ENCODE assay signal across 24 cellular contexts in the genomic region with DNA sequence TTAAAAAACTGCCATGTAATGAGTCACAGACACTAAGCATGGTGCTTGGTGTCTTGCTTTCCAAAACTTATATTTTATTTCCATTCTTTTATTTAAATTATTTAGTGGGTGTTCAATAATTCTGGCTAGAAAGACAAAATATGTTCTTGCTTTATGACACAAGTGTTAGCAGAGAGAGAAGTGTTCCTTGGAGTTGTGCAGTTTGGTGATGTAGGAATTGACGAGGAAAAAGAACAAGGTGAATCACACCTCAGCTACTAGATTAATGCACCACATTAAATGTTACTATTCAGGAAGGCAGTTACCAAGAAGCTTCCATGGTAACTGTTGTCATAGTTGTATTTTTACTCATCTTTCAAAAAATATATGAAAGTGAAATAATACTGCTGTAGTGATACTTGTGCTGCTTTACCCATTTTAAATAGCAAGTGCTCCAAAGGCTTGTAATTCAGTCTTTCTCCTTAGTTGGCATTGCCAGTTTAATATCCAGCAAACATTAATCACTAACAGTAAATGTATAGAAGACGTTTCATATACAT. TPM values are rescaled to one million over a fixed set of nuclear protein-coding genes. Genes with fewer than 3 reads are reported as not detected.
DNase-seq lines count a peak whose midpoint lies in the region; ATAC-seq and TF ChIP-seq lines count a peak whose summit lies in the region.
"Had no signal": no experiment of that assay in that cellular context is flagged by ENCODE, and none has a peak within 500 bp of the region (broad histone marks: within the 10 kb centered on the region; RNA-seq: fewer than 3 reads in every experiment).

No MANE protein-coding gene starts in this region.

- H3K9me3 Mint-ChIP-seq in activated CD4-positive, alpha-beta T cell treated with anti-CD3 and anti-CD28 coated beads for 36 hours (ENCODE audit: low read depth): peaks cover 6% of the 10 kb centered on the region

- H3K36me3 Mint-ChIP-seq in activated CD4-positive, alpha-beta T cell treated with anti-CD3 and anti-CD28 coated beads for 36 hours (ENCODE audit: low read depth): no peaks in the 10 kb centered on the region
- H3K36me3 Mint-ChIP-seq: CD8-positive, alpha-beta T cell had no signal

- no peak overlapping the region for H3K27ac ChIP-seq in PC-3 (ENCODE audit: low read length)
- no peak overlapping the region for H3K27ac ChIP-seq in colonic mucosa
- H3K27ac ChIP-seq: 22Rv1 had no signal

- POLR2A ChIA-PET in activated CD4-positive, alpha-beta T cell treated with anti-CD3 and anti-CD28 coated beads for 36 hours (lab: Charles Lee): no interaction called here
- POLR2A ChIA-PET in PC-3 (lab: Charles Lee; ENCODE audit: unreplicated experiment): no interaction called here

- peaks cover 4% of the 10 kb centered on the region for H3K27me3 Mint-ChIP-seq in activated CD4-positive, alpha-beta T cell treated with anti-CD3 and anti-CD28 coated beads for 36 hours

- peaks cover 4% of the 10 kb centered on the region for H3K4me1 Mint-ChIP-seq in activated CD4-positive, alpha-beta T cell treated with anti-CD3 and anti-CD28 coated beads for 36 hours
- H3K4me1 Mint-ChIP-seq: GM23338, IgD-negative memory B cell had no signal

- H3K79me2 ChIP-seq in PC-3 (ENCODE audit: low read length): no peaks in the 10 kb centered on the region

- H3K4me1 ChIP-seq in PC-3 (ENCODE audit: insufficient read depth, low read length) (no peaks in the 10 kb centered on the region), colonic mucosa (no peaks in the 10 kb centered on the region)
- H3K4me1 ChIP-seq: HAP-1 had no signal

- peak; percentile 55 for ATAC-seq in activated CD4-positive, alpha-beta T cell treated with anti-CD3 and anti-CD28 coated beads for 36 hours
- ATAC-seq in HG02884 (IDR thresholded peaks at IDR 0.05; ENCODE audit: unreplicated experiment): peak; percentile 57
- ATAC-seq in HG03432 (IDR thresholded peaks at IDR 0.05; ENCODE audit: unreplicated experiment): peak; percentile 83
- ATAC-seq in PC-3: no peak
- ATAC-seq in GM18519 (IDR thresholded peaks at IDR 0.05; ENCODE audit: low FRiP score, unreplicated experiment): no peak
- no peak for ATAC-seq in HG02973 (IDR thresholded peaks at IDR 0.05; ENCODE audit: unreplicated experiment)
- ATAC-seq: CD8-positive, alpha-beta T cell; GM23338; Panc1; SK-N-SH treated with all-trans-retinoic acid at 6 μM for 48 hours had no signal

- CTCF ChIA-PET in activated CD4-positive, alpha-beta T cell treated with anti-CD3 and anti-CD28 coated beads for 36 hours (lab: Charles Lee): no interaction called here
- CTCF ChIA-PET in PC-3 (lab: Charles Lee): no interaction called here

- H3K27me3 ChIP-seq in PC-3 (ENCODE audit: low read length) (peaks cover 26% of the 10 kb centered on the region; the same call in 1 of the 2 replicates), colonic mucosa (no peaks in the 10 kb centered on the region)

- H3K4me3 ChIP-seq in PC-3 (ENCODE audit: low read length) (no peak overlapping the region), colonic mucosa (no peak overlapping the region)
- H3K4me3 ChIP-seq: GM23338, HAP-1 had no signal

- no peak overlapping the region for H3K27ac Mint-ChIP-seq in activated CD4-positive, alpha-beta T cell treated with anti-CD3 and anti-CD28 coated beads for 36 hours
- H3K27ac Mint-ChIP-seq: CD8-positive, alpha-beta T cell; GM23338; IgD-negative memory B cell had no signal

- H3K36me3 ChIP-seq in PC-3 (ENCODE audit: low read depth, low read length) (no peaks in the 10 kb centered on the region), colonic mucosa (no peaks in the 10 kb centered on the region)
- H3K36me3 ChIP-seq: HAP-1 had no signal

- TF ChIP-seq CTCF in PC-3 (conservative IDR thresholded peaks at IDR 0.05; ENCODE audit: low read depth, low read length) (no peak), colonic mucosa (IDR thresholded peaks at IDR 0.05) (no peak)

- H3K9me2 ChIP-seq in PC-3 (replicated peaks; ENCODE audit: low read length): no peaks in the 10 kb centered on the region

- H4K20me1 ChIP-seq in PC-3 (ENCODE audit: low read length): no peaks in the 10 kb centered on the region

- no peak for DNase-seq in activated CD4-positive, alpha-beta T cell treated with anti-CD3 and anti-CD28 coated beads for 36 hours
- no peak for DNase-seq in activated CD4-positive, alpha-beta T cell treated with anti-CD3 and anti-CD28 coated beads for 1 hour
- DNase-seq in PC-3 (no peak), colonic mucosa (no peak)
- DNase-seq: AML-193; C1 segment of cervical spinal cord; CD8-positive, alpha-beta T cell; NCI-H1105; NCI-H146; NCI-H2029; NCI-H226; NCI-H510A treated with DMSO at 0.1 percent for 48 hours; NCI-H748 treated with DMSO at 0.1 percent for 48 hours; SIG-M5 had no signal

- H3K4me2 ChIP-seq in PC-3 (ENCODE audit: low read length): no peak overlapping the region
- H3K4me2 ChIP-seq: GM23338 had no signal

- H3K9me3 ChIP-seq in PC-3 (ENCODE audit: low read length) (no peaks in the 10 kb centered on the region), colonic mucosa (no peaks in the 10 kb centered on the region)
- H3K9me3 ChIP-seq: HAP-1 had no signal

- H3K9ac ChIP-seq in PC-3 (ENCODE audit: low read length) (no peak overlapping the region), colonic mucosa (ENCODE audit: low read depth in 2 of 2, low read length in 2 of 2) (no peak overlapping the region)

- no peaks in the 10 kb centered on the region for H3F3A ChIP-seq in PC-3 (ENCODE audit: low read length, unreplicated experiment)

- H3K4me3 Mint-ChIP-seq in activated CD4-positive, alpha-beta T cell treated with anti-CD3 and anti-CD28 coated beads for 36 hours: no peak overlapping the region
- H3K4me3 Mint-ChIP-seq: CD8-positive, alpha-beta T cell; GM23338; IgD-negative memory B cell had no signal

- H2AFZ ChIP-seq in PC-3 (ENCODE audit: low read length): no peak overlapping the region
- H2AFZ ChIP-seq: GM23338 had no signal

- intact Hi-C loops in activated CD4-positive, alpha-beta T cell treated with anti-CD3 and anti-CD28 coated beads for 36 hours (cut with DNase I, micrococcal nuclease): no loop called here
- intact Hi-C loops in PC-3 (cut with micrococcal nuclease) (no loop called here), colonic mucosa (cut with DNase I) (no loop called here)

- no TSS peak for BruUV-seq in PC-3 (replicated peaks; lab: Mats Ljungman, UMichigan)

RNA-seq across cellular contexts. Expression of a gene that starts 28.3 kb away (rescaled TPM):
- 1 to 10 TPM; 1.1 to 1.3 TPM for total RNA-seq in activated CD4-positive, alpha-beta T cell treated with anti-CD3 and anti-CD28 coated beads for 36 hours
- 0.22 and 0.69 TPM in 2 replicates for total RNA-seq in PC-3 (2014; rRNA removed)
- under 1 TPM; 0.52 to 0.93 TPM for total RNA-seq in colonic mucosa

Comparison
In these comparisons a context has a peak if more than half of its experiments do, and no peak if none do; other contexts are left out.
1. ATAC-seq: peak in activated CD4-positive, alpha-beta T cell treated with anti-CD3 and anti-CD28 coated beads for 36 hours (single experiment), HG02884 (single experiment) and HG03432 (single experiment); none in PC-3 (single experiment), GM18519 (single experiment) and HG02973 (single experiment).